8 cellular contexts compared by ENCODE assay signal in genomic region chr9:96413312-96414221, GRCh38. TPM values are rescaled to one million over a fixed set of nuclear protein-coding genes. Genes with fewer than 3 reads are reported as not detected.
DNase-seq lines count a peak whose midpoint lies in the region; ATAC-seq, FAIRE-seq and TF ChIP-seq lines count a peak whose summit lies in the region.

No MANE protein-coding gene starts in this region.

- peaks cover 8 to 32% of the 10 kb centered on the region in 2 donors for H3K4me1 ChIP-seq in left lung

- TF ChIP-seq CTCF in left lung (IDR thresholded peaks at IDR 0.05): no peak

- H3K27ac ChIP-seq in SK-N-MC (peak overlapping the region; percentile 15; the same call in 1 of the 2 replicates), left lung (peak overlapping the region; percentile 7 to 43)

- H3K27me3 ChIP-seq in left lung: no peaks in the 10 kb centered on the region

- no peak overlapping the region for H3K9ac ChIP-seq in SK-N-MC (ENCODE audit: insufficient read length)

- FAIRE-seq in GM18507 (lab: Jason Lieb, UNC): peak; percentile 64

- ATAC-seq in HG03135 (IDR thresholded peaks at IDR 0.05; ENCODE audit: unreplicated experiment) (peak; percentile 30), left lung (no peak), HG03097 (IDR thresholded peaks at IDR 0.05; ENCODE audit: low FRiP score, unreplicated experiment) (no peak), HG02884 (IDR thresholded peaks at IDR 0.05; ENCODE audit: unreplicated experiment) (no peak)

- H3K9me3 ChIP-seq in SK-N-MC (ENCODE audit: low read depth, low read length) (no peaks in the 10 kb centered on the region), left lung (no peaks in the 10 kb centered on the region)

- intact Hi-C loops in left lung (cut with DNase I): no loop called here

- H3K36me3 ChIP-seq in SK-N-MC (ENCODE audit: insufficient read depth, low read length) (peaks cover 23% of the 10 kb centered on the region), left lung (no peaks in the 10 kb centered on the region)

- H3K4me3 ChIP-seq in SK-N-MC: no peak overlapping the region
- no peak overlapping the region for H3K4me3 ChIP-seq in left lung

- DNase-seq in GM18507 (ENCODE audit: extremely low spot score, insufficient read length, low read depth) (no peak), SK-N-MC (ENCODE audit: low read depth, low spot score) (no peak), left lung (no peak), activated gamma-delta T cell (lab: John Stamatoyannopoulos, UW) (no peak)
- no peak for DNase-seq in stimulated activated CD8-positive, alpha-beta memory T cell treated with anti-CD3 and anti-CD28 coated beads, Interleukin-4, amount 100 ng/mL, for 48 hours

RNA-seq across cellular contexts. Expression of gene ZNF367, which starts 4.6 kb away (rescaled TPM):
- total RNA-seq in left lung: 10 to 100 TPM in 1 of 2 donors, 1 to 10 TPM in 1; 6.1 to 10.1 TPM

RNA-seq across cellular contexts. Expression of gene SLC35D2, which starts 30.1 kb away (rescaled TPM):
- 10 to 100 TPM; 24.8 to 32.4 TPM for total RNA-seq in left lung

RNA-seq across cellular contexts. Expression of gene HABP4, which starts 36.4 kb away (rescaled TPM):
- 10 to 100 TPM in 1 of 2 donors, 1 to 10 TPM in 1; 8.0 to 17.1 TPM for total RNA-seq in left lung
